9 cellular contexts compared by ENCODE assay signal in genomic region chr22:22770280-22770871, GRCh38.
DNase-seq lines count a peak whose midpoint lies in the region; ATAC-seq and TF ChIP-seq lines count a peak whose summit lies in the region.
"Had no signal": no experiment of that assay in that cellular context is flagged by ENCODE, and none has a peak within 500 bp of the region (broad histone marks: within the 10 kb centered on the region; RNA-seq: fewer than 3 reads in every experiment).

No MANE protein-coding gene starts in this region.

- H3K4me1 ChIP-seq in esophagus squamous epithelium: no peaks in the 10 kb centered on the region
- H3K4me1 ChIP-seq: tibial artery had no signal

- no peaks in the 10 kb centered on the region for H3K36me3 ChIP-seq in esophagus squamous epithelium
- H3K36me3 ChIP-seq: tibial artery had no signal

- H3K9me3 ChIP-seq in esophagus squamous epithelium: no peaks in the 10 kb centered on the region
- H3K9me3 ChIP-seq: tibial artery had no signal

- H3K9me3 Mint-ChIP-seq in osteocyte (ENCODE audit: unreplicated experiment): no peaks in the 10 kb centered on the region

- peak; percentile 27 to 64 (median 52) for TF ChIP-seq CTCF in esophagus squamous epithelium (IDR thresholded peaks at IDR 0.05)
- TF ChIP-seq CTCF in osteocyte (IDR thresholded peaks at IDR 0.05): peak; percentile 56

- intact Hi-C loops in esophagus squamous epithelium (cut with DNase I): no loop called here

- no peak for ATAC-seq in GM21423 (IDR thresholded peaks at IDR 0.05; ENCODE audit: unreplicated experiment)

- no peak for TF ChIP-seq POLR2A in esophagus squamous epithelium (IDR thresholded peaks at IDR 0.05)

- H3K27ac ChIP-seq in esophagus squamous epithelium: no peak overlapping the region
- H3K27ac ChIP-seq: tibial artery had no signal

- 30 to 34% methylated on average over 4 of the region's 4 CpGs for WGBS in esophagus squamous epithelium, 2 donors

- no peak overlapping the region for H3K4me3 Mint-ChIP-seq in osteocyte (ENCODE audit: unreplicated experiment)

- H3K27ac Mint-ChIP-seq in osteocyte (ENCODE audit: unreplicated experiment): no peak overlapping the region

- H3K4me1 Mint-ChIP-seq in osteocyte (ENCODE audit: unreplicated experiment): no peaks in the 10 kb centered on the region

- DNase-seq in NCI-H748 (lab: John Stamatoyannopoulos, UW; ENCODE audit: unreplicated experiment) (peak; percentile 35), NCI-H748 treated with DMSO at 0.1 percent for 48 hours (lab: John Stamatoyannopoulos, UW) (no peak), NCI-H1105 (lab: John Stamatoyannopoulos, UW) (peak; percentile 18), esophagus squamous epithelium (lab: John Stamatoyannopoulos, UW) (no peak), osteocyte (ENCODE audit: extremely low spot score, unreplicated experiment) (peak; percentile 80), GDM1 (lab: John Stamatoyannopoulos, UW) (no peak)
- peak; percentile 48 for DNase-seq in activated CD8-positive, alpha-beta memory T cell treated with anti-CD3 and anti-CD28 coated beads, Interleukin-2, amount 50 U/mL, for 4 hours

- H3K27me3 Mint-ChIP-seq in osteocyte (ENCODE audit: unreplicated experiment): peaks cover 24% of the 10 kb centered on the region

- H3K27me3 ChIP-seq in esophagus squamous epithelium: peaks cover 0 to 37% (median 0%) of the 10 kb centered on the region in 4 donors

- H3K36me3 Mint-ChIP-seq in osteocyte (ENCODE audit: unreplicated experiment): no peaks in the 10 kb centered on the region

- H3K4me3 ChIP-seq in esophagus squamous epithelium: no peak overlapping the region
- H3K4me3 ChIP-seq: tibial artery had no signal

Comparison
In these comparisons a context has a peak if more than half of its experiments do, and no peak if none do; other contexts are left out.
1. DNase-seq: peak in NCI-H748 (single experiment), NCI-H1105 (single experiment), activated CD8-positive, alpha-beta memory T cell treated with anti-CD3 and anti-CD28 coated beads, Interleukin-2, amount 50 U/mL, for 4 hours (single experiment) and osteocyte (single experiment); none in NCI-H748 treated with DMSO at 0.1 percent for 48 hours (single experiment), esophagus squamous epithelium (single experiment) and GDM1 (single experiment).